1 cellular context compared by ENCODE assay signal in genomic region chr19:5680437-5681368, GRCh38.
TF ChIP-seq lines count a peak whose summit lies in the region.

A gene with protein sequence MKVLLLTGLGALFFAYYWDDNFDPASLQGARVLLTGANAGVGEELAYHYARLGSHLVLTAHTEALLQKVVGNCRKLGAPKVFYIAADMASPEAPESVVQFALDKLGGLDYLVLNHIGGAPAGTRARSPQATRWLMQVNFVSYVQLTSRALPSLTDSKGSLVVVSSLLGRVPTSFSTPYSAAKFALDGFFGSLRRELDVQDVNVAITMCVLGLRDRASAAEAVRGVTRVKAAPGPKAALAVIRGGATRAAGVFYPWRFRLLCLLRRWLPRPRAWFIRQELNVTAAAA (plus strand): TSS chr19:5681027. CDS start chr19:5684833, 3,806 bp downstream.
MICOS13 (minus strand) TSS chr19:5680516; CDS start chr19:5680486, 30 bp downstream.

TF ChIP-seq in HepG2, 621 proteins besides CTCF, POLR2A, EP300 and RAD21 (continued from another document and continues in another):
- TF ChIP-seq ZBTB46 (CRISPR knock-in tag; IDR thresholded peaks at IDR 0.05; ENCODE audit: borderline replicate concordance) (no peak), ZSCAN21 (CRISPR knock-in tag; IDR thresholded peaks at IDR 0.05; ENCODE audit: borderline replicate concordance) (no peak), ZNF549 (CRISPR knock-in tag; IDR thresholded peaks at IDR 0.05) (no peak), ZNF333 (CRISPR knock-in tag; IDR thresholded peaks at IDR 0.05; ENCODE audit: borderline replicate concordance) (no peak), STAG1 (CRISPR knock-in tag; IDR thresholded peaks at IDR 0.05) (no peak), SMARCE1 (IDR thresholded peaks at IDR 0.05; ENCODE audit: borderline replicate concordance) (no peak), CREB3 (CRISPR knock-in tag; IDR thresholded peaks at IDR 0.05) (no peak), ZNF350 (CRISPR knock-in tag; IDR thresholded peaks at IDR 0.05; ENCODE audit: borderline replicate concordance, low read depth) (peak; percentile 95), HMGA1 (CRISPR knock-in tag; conservative IDR thresholded peaks at IDR 0.05) (no peak), ZNF337 (CRISPR knock-in tag; IDR thresholded peaks at IDR 0.05; ENCODE audit: borderline replicate concordance, low read depth) (no peak), KLF12 (CRISPR knock-in tag; IDR thresholded peaks at IDR 0.05; ENCODE audit: borderline replicate concordance) (no peak; the same call in 1 of the 2 replicates), ZNF720 (CRISPR knock-in tag; IDR thresholded peaks at IDR 0.05) (no peak), ZBTB1 (CRISPR knock-in tag; IDR thresholded peaks at IDR 0.05; ENCODE audit: borderline replicate concordance) (no peak), ZNF563 (CRISPR knock-in tag; IDR thresholded peaks at IDR 0.05) (peak; percentile 60; the same call in 1 of the 2 replicates), GLI4 (CRISPR knock-in tag; IDR thresholded peaks at IDR 0.05; ENCODE audit: borderline replicate concordance) (no peak), JUND (CRISPR knock-in tag; IDR thresholded peaks at IDR 0.05) (peak; percentile 13; the same call in 1 of the 2 replicates), ARID2 (CRISPR knock-in tag; IDR thresholded peaks at IDR 0.05; ENCODE audit: borderline replicate concordance) (no peak), ZNF17 (CRISPR knock-in tag; IDR thresholded peaks at IDR 0.05) (no peak), RNF2 (conservative IDR thresholded peaks at IDR 0.05; ENCODE audit: low read depth) (no peak), ZBTB21 (CRISPR knock-in tag; IDR thresholded peaks at IDR 0.05) (no peak), RNF219 (CRISPR knock-in tag; IDR thresholded peaks at IDR 0.05) (no peak), PHF21A (CRISPR knock-in tag; IDR thresholded peaks at IDR 0.05) (no peak), HOXA9 (CRISPR knock-in tag; IDR thresholded peaks at IDR 0.05; ENCODE audit: borderline replicate concordance) (no peak), HNF4A (CRISPR knock-in tag; IDR thresholded peaks at IDR 0.05) (peak; percentile 39), ATF1 (CRISPR knock-in tag; IDR thresholded peaks at IDR 0.05) (peak; percentile 87), SP4 (CRISPR knock-in tag; IDR thresholded peaks at IDR 0.05) (no peak), XRCC5 (optimal IDR thresholded peaks at IDR 0.05; ENCODE audit: low read length) (no peak), THRA (CRISPR knock-in tag; IDR thresholded peaks at IDR 0.05; ENCODE audit: borderline replicate concordance) (peak; percentile 43; the same call in 1 of the 2 replicates), ZNF430 (CRISPR knock-in tag; IDR thresholded peaks at IDR 0.05) (no peak), ZNF775 (CRISPR knock-in tag; IDR thresholded peaks at IDR 0.05; ENCODE audit: borderline replicate concordance) (no peak), BORCS8-MEF2B (CRISPR knock-in tag; IDR thresholded peaks at IDR 0.05) (no peak)
- TF ChIP-seq, protein P1, sequence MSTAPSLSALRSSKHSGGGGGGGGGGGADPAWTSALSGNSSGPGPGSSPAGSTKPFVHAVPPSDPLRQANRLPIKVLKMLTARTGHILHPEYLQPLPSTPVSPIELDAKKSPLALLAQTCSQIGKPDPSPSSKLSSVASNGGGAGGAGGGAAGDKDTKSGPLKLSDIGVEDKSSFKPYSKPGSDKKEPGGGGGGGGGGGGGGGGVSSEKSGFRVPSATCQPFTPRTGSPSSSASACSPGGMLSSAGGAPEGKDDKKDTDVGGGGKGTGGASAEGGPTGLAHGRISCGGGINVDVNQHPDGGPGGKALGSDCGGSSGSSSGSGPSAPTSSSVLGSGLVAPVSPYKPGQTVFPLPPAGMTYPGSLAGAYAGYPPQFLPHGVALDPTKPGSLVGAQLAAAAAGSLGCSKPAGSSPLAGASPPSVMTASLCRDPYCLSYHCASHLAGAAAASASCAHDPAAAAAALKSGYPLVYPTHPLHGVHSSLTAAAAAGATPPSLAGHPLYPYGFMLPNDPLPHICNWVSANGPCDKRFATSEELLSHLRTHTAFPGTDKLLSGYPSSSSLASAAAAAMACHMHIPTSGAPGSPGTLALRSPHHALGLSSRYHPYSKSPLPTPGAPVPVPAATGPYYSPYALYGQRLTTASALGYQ (CRISPR knock-in tag; IDR thresholded peaks at IDR 0.05) = peak; percentile 58; the same call in 1 of the 2 replicates
- TF ChIP-seq, protein P2, sequence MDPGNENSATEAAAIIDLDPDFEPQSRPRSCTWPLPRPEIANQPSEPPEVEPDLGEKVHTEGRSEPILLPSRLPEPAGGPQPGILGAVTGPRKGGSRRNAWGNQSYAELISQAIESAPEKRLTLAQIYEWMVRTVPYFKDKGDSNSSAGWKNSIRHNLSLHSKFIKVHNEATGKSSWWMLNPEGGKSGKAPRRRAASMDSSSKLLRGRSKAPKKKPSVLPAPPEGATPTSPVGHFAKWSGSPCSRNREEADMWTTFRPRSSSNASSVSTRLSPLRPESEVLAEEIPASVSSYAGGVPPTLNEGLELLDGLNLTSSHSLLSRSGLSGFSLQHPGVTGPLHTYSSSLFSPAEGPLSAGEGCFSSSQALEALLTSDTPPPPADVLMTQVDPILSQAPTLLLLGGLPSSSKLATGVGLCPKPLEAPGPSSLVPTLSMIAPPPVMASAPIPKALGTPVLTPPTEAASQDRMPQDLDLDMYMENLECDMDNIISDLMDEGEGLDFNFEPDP (CRISPR knock-in tag; conservative IDR thresholded peaks at IDR 0.05) = no peak
- TF ChIP-seq, protein P3, sequence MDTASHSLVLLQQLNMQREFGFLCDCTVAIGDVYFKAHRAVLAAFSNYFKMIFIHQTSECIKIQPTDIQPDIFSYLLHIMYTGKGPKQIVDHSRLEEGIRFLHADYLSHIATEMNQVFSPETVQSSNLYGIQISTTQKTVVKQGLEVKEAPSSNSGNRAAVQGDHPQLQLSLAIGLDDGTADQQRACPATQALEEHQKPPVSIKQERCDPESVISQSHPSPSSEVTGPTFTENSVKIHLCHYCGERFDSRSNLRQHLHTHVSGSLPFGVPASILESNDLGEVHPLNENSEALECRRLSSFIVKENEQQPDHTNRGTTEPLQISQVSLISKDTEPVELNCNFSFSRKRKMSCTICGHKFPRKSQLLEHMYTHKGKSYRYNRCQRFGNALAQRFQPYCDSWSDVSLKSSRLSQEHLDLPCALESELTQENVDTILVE (CRISPR knock-in tag; IDR thresholded peaks at IDR 0.05) = peak; percentile 86
- TF ChIP-seq, protein P4, sequence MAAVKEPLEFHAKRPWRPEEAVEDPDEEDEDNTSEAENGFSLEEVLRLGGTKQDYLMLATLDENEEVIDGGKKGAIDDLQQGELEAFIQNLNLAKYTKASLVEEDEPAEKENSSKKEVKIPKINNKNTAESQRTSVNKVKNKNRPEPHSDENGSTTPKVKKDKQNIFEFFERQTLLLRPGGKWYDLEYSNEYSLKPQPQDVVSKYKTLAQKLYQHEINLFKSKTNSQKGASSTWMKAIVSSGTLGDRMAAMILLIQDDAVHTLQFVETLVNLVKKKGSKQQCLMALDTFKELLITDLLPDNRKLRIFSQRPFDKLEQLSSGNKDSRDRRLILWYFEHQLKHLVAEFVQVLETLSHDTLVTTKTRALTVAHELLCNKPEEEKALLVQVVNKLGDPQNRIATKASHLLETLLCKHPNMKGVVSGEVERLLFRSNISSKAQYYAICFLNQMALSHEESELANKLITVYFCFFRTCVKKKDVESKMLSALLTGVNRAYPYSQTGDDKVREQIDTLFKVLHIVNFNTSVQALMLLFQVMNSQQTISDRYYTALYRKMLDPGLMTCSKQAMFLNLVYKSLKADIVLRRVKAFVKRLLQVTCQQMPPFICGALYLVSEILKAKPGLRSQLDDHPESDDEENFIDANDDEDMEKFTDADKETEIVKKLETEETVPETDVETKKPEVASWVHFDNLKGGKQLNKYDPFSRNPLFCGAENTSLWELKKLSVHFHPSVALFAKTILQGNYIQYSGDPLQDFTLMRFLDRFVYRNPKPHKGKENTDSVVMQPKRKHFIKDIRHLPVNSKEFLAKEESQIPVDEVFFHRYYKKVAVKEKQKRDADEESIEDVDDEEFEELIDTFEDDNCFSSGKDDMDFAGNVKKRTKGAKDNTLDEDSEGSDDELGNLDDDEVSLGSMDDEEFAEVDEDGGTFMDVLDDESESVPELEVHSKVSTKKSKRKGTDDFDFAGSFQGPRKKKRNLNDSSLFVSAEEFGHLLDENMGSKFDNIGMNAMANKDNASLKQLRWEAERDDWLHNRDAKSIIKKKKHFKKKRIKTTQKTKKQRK (IDR thresholded peaks at IDR 0.05; ENCODE audit: low read length) = no peak
- TF ChIP-seq, protein P5, sequence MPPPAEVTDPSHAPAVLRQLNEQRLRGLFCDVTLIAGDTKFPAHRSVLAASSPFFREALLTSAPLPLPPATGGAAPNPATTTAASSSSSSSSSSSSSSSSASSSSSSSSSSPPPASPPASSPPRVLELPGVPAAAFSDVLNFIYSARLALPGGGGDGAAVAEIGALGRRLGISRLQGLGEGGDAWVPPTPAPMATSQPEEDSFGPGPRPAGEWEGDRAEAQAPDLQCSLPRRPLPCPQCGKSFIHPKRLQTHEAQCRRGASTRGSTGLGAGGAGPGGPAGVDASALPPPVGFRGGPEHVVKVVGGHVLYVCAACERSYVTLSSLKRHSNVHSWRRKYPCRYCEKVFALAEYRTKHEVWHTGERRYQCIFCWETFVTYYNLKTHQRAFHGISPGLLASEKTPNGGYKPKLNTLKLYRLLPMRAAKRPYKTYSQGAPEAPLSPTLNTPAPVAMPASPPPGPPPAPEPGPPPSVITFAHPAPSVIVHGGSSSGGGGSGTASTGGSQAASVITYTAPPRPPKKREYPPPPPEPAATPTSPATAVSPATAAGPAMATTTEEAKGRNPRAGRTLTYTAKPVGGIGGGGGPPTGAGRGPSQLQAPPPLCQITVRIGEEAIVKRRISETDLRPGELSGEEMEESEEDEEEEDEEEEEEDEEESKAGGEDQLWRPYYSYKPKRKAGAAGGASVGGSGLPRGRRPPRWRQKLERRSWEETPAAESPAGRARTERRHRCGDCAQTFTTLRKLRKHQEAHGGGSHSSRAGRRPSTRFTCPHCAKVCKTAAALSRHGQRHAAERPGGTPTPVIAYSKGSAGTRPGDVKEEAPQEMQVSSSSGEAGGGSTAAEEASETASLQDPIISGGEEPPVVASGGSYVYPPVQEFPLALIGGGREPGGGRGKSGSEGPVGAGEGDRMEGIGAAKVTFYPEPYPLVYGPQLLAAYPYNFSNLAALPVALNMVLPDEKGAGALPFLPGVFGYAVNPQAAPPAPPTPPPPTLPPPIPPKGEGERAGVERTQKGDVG (CRISPR knock-in tag; IDR thresholded peaks at IDR 0.05; ENCODE audit: borderline replicate concordance) = no peak
